8 cellular contexts compared by ENCODE assay signal in genomic region chr1:55640708-55641473, GRCh38.
DNase-seq lines count a peak whose midpoint lies in the region; ATAC-seq lines count a peak whose summit lies in the region.

No MANE protein-coding gene starts in this region.

- ATAC-seq in GM18511 (IDR thresholded peaks at IDR 0.05; ENCODE audit: unreplicated experiment) (peak; percentile 60), left cardiac atrium (peak; percentile 84 to 88), GM21737 (IDR thresholded peaks at IDR 0.05; ENCODE audit: unreplicated experiment) (no peak), GM19023 (IDR thresholded peaks at IDR 0.05; ENCODE audit: unreplicated experiment) (no peak)
- peak in 1 of 2 donors; percentile 33 for ATAC-seq in activated T-cell treated with anti-CD3 and anti-CD28 coated beads, Interleukin-2, amount 50 U/mL, for 72 hours (replicated peaks in 1 of 2)

- peaks cover 2% of the 10 kb centered on the region for H3K27me3 Mint-ChIP-seq in IgD-negative memory B cell
- H3K27me3 Mint-ChIP-seq in activated T-cell treated with anti-CD3 and anti-CD28 coated beads, Interleukin-2, amount 50 U/mL, for 72 hours (ENCODE audit: low read depth) = no peaks in the 10 kb centered on the region

- intact Hi-C loops in left cardiac atrium (cut with DNase I) = no loop called here

- peak overlapping the region; percentile 31 for H3K4me3 ChIP-seq in skeletal muscle cell (ENCODE audit: low read depth, low read length)

- no peaks in the 10 kb centered on the region for H3K36me3 Mint-ChIP-seq in IgD-negative memory B cell
- no peaks in the 10 kb centered on the region for H3K36me3 Mint-ChIP-seq in activated T-cell treated with anti-CD3 and anti-CD28 coated beads, Interleukin-2, amount 50 U/mL, for 72 hours (ENCODE audit: insufficient read depth in 2 of 2)

- no peak overlapping the region for H3K27ac Mint-ChIP-seq in IgD-negative memory B cell
- no peak overlapping the region for H3K27ac Mint-ChIP-seq in activated T-cell treated with anti-CD3 and anti-CD28 coated beads, Interleukin-2, amount 50 U/mL, for 72 hours

- peaks cover 7 to 10% (median 8%) of the 10 kb centered on the region in 3 donors for H3K4me1 Mint-ChIP-seq in IgD-negative memory B cell
- peaks cover 7% of the 10 kb centered on the region for H3K4me1 Mint-ChIP-seq in activated T-cell treated with anti-CD3 and anti-CD28 coated beads, Interleukin-2, amount 50 U/mL, for 72 hours (ENCODE audit: low read depth)

- DNase-seq in activated T-cell treated with anti-CD3 and anti-CD28 coated beads, Interleukin-2, amount 50 U/mL, for 72 hours = peak; percentile 10 to 20
- DNase-seq in left cardiac atrium (peak; percentile 82), skeletal muscle cell (ENCODE audit: low read depth) (no peak), DMS114 treated with DMSO at 0.1 percent for 48 hours (lab: John Stamatoyannopoulos, UW; ENCODE audit: unreplicated experiment) (no peak)

- H3K9me3 Mint-ChIP-seq in IgD-negative memory B cell = no peaks in the 10 kb centered on the region
- H3K9me3 Mint-ChIP-seq in activated T-cell treated with anti-CD3 and anti-CD28 coated beads, Interleukin-2, amount 50 U/mL, for 72 hours = peaks cover 0 to 2% of the 10 kb centered on the region in 2 donors

- peak overlapping the region; percentile 22 to 88 (median 65) for H3K4me3 Mint-ChIP-seq in IgD-negative memory B cell
- H3K4me3 Mint-ChIP-seq in activated T-cell treated with anti-CD3 and anti-CD28 coated beads, Interleukin-2, amount 50 U/mL, for 72 hours = peak overlapping the region in 1 of 2 donors; percentile 58

Comparison
In these comparisons a context has a peak if more than half of its experiments do, and no peak if none do; other contexts are left out.
1. ATAC-seq: peak in GM18511 (single experiment) and left cardiac atrium (2 of 2); none in GM21737 (single experiment) and GM19023 (single experiment).
2. DNase-seq: peak in activated T-cell treated with anti-CD3 and anti-CD28 coated beads, Interleukin-2, amount 50 U/mL, for 72 hours (2 of 2) and left cardiac atrium (single experiment); none in skeletal muscle cell (single experiment) and DMS114 treated with DMSO at 0.1 percent for 48 hours (single experiment).